ENCODE assay signal across 14 cellular contexts in genomic region chr10:124912487-124912886, GRCh38.
"Had no signal": no experiment of that assay in that cellular context is flagged by ENCODE, and none has a peak within 500 bp of the region (broad histone marks: within the 10 kb centered on the region; RNA-seq: fewer than 3 reads in every experiment).

No MANE protein-coding gene starts in this region.

- H3K27ac Mint-ChIP-seq: activated CD8-positive, alpha-beta memory T cell treated with anti-CD3 and anti-CD28 coated beads, Interleukin-2, amount 10 ng/mL, durations not matched to agents 7 days and 5 days; activated naive CD8-positive, alpha-beta T cell treated with anti-CD3 and anti-CD28 coated beads for 36 hours; activated T-cell treated with anti-CD3 and anti-CD28 coated beads, Interleukin-2, amount 50 U/mL, for 24 hours; stimulated activated effector memory CD8-positive, alpha-beta T cell treated with anti-CD3 and anti-CD28 coated beads, Interleukin-12 subunit alpha, Interleukin-12 subunit beta, amount 100 ng/mL, for 72 hours had no signal

- H3K4me2 ChIP-seq: smooth muscle cell had no signal

- H3K9ac ChIP-seq: parathyroid adenoma had no signal

- H3K4me1 Mint-ChIP-seq: stimulated activated effector memory CD8-positive, alpha-beta T cell treated with anti-CD3 and anti-CD28 coated beads, Interleukin-12 subunit alpha, Interleukin-12 subunit beta, amount 100 ng/mL, for 72 hours had no signal

- DNase-seq: activated CD4-positive, alpha-beta T cell treated with anti-CD3 and anti-CD28 coated beads, Interleukin-2, amount 50 U/mL, for 48 hours; activated CD4-positive, CD25-positive, alpha-beta regulatory T cell treated with anti-CD3 and anti-CD28 coated beads, Interleukin-2, amount 50 U/mL, for 72 hours; activated CD8-positive, alpha-beta memory T cell treated with anti-CD3 and anti-CD28 coated beads, Interleukin-2, amount 10 ng/mL, durations not matched to agents 7 days and 5 days; activated effector memory CD4-positive, alpha-beta T cell treated with Interleukin-2 at 50 U/mL for 16 hours; activated naive CD8-positive, alpha-beta T cell treated with anti-CD3 and anti-CD28 coated beads for 36 hours; activated T-cell treated with anti-CD3 and anti-CD28 coated beads, Interleukin-2, amount 50 U/mL, for 24 hours; aorta; esophagus squamous epithelium; kidney; left ventricle myocardium superior had no signal

- H3K4me3 Mint-ChIP-seq: activated CD8-positive, alpha-beta memory T cell treated with anti-CD3 and anti-CD28 coated beads, Interleukin-2, amount 10 ng/mL, durations not matched to agents 7 days and 5 days; activated naive CD8-positive, alpha-beta T cell treated with anti-CD3 and anti-CD28 coated beads for 36 hours; activated T-cell treated with anti-CD3 and anti-CD28 coated beads, Interleukin-2, amount 50 U/mL, for 24 hours; stimulated activated effector memory CD8-positive, alpha-beta T cell treated with anti-CD3 and anti-CD28 coated beads, Interleukin-12 subunit alpha, Interleukin-12 subunit beta, amount 100 ng/mL, for 72 hours had no signal

- ATAC-seq: activated CD8-positive, alpha-beta memory T cell treated with anti-CD3 and anti-CD28 coated beads, Interleukin-2, amount 10 ng/mL, durations not matched to agents 7 days and 5 days; left ventricle myocardium superior; stimulated activated effector memory CD8-positive, alpha-beta T cell treated with anti-CD3 and anti-CD28 coated beads, Interleukin-12 subunit alpha, Interleukin-12 subunit beta, amount 100 ng/mL, for 72 hours had no signal

- H3K79me2 ChIP-seq: parathyroid adenoma had no signal

- H3K4me3 ChIP-seq: esophagus squamous epithelium, smooth muscle cell had no signal

- H3K36me3 Mint-ChIP-seq: activated CD8-positive, alpha-beta memory T cell treated with anti-CD3 and anti-CD28 coated beads, Interleukin-2, amount 10 ng/mL, durations not matched to agents 7 days and 5 days had no signal

- H3K9me3 ChIP-seq: esophagus squamous epithelium had no signal

- FAIRE-seq: colon, kidney had no signal

- H3K27ac ChIP-seq: parathyroid adenoma had no signal

- H3K36me3 ChIP-seq: esophagus squamous epithelium had no signal

- H3K27me3 ChIP-seq: esophagus squamous epithelium had no signal

- H3K9me3 Mint-ChIP-seq: activated naive CD8-positive, alpha-beta T cell treated with anti-CD3 and anti-CD28 coated beads for 36 hours; activated T-cell treated with anti-CD3 and anti-CD28 coated beads, Interleukin-2, amount 50 U/mL, for 24 hours; stimulated activated effector memory CD8-positive, alpha-beta T cell treated with anti-CD3 and anti-CD28 coated beads, Interleukin-12 subunit alpha, Interleukin-12 subunit beta, amount 100 ng/mL, for 72 hours had no signal
